In the genomic region with DNA sequence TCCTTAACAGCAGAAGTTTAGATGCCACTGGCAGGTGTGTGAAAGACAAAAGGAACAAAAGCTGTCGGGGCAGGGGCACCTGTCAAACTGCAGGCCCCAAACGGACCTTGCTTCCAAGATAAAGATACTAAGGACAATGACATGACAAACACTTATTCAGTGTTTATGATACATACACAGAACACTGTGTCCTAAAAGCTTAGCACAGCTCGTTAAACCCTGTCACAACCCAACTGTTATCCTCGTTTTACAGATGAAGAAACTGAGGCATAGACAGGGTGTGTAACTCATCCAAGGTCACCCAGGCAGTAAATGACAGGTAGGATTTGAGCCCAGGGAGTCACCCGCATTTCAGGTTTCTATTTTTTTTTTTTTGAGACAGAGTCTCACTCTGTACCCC, we compare ENCODE assay signal across 18 cellular contexts. TPM values are rescaled to one million over a fixed set of nuclear protein-coding genes. Genes with fewer than 3 reads are reported as not detected.
"Had no signal": no experiment of that assay in that cellular context is flagged by ENCODE, and none has a peak within 500 bp of the region (broad histone marks: within the 10 kb centered on the region; RNA-seq: fewer than 3 reads in every experiment).

No MANE protein-coding gene starts in this region.

- DNase-seq: activated B cell treated with CpG ODN at 0.5 μM for 24 hours; activated CD4-positive, alpha-beta memory T cell treated with anti-CD3 and anti-CD28 coated beads, Interleukin-2, amount 10 ng/mL, durations not matched to agents 7 days and 5 days; activated CD4-positive, alpha-beta T cell treated with anti-CD3 and anti-CD28 coated beads for 48 hours; activated CD8-positive, alpha-beta memory T cell treated with anti-CD3 and anti-CD28 coated beads, Interleukin-2, amount 10 ng/mL, durations not matched to agents 7 days and 5 days; activated naive CD4-positive, alpha-beta T cell treated with Interleukin-2 at 50 U/mL for 16 hours; activated naive CD8-positive, alpha-beta T cell treated with anti-CD3 and anti-CD28 coated beads, Interleukin-2, amount 10 ng/mL, durations not matched to agents 7 days and 5 days; amygdala; effector memory CD8-positive, alpha-beta T cell; esophagus squamous epithelium; mesenchymal stem cell; naive thymus-derived CD4-positive, alpha-beta T cell; stimulated activated CD4-positive, alpha-beta T cell treated with anti-CD3 and anti-CD28 coated beads, Interleukin-4, amount 100 ng/mL, for 1 hour had no signal

- FAIRE-seq: TTC549 had no signal

- H3K4me3 ChIP-seq: esophagus squamous epithelium, right lobe of liver, smooth muscle cell, thoracic aorta, upper lobe of right lung had no signal

- ATAC-seq: activated CD8-positive, alpha-beta memory T cell treated with anti-CD3 and anti-CD28 coated beads, Interleukin-2, amount 10 ng/mL, durations not matched to agents 7 days and 5 days; effector memory CD8-positive, alpha-beta T cell; naive thymus-derived CD4-positive, alpha-beta T cell; right lobe of liver; upper lobe of right lung had no signal

- H3K27me3 ChIP-seq: right lobe of liver, upper lobe of right lung had no signal

- H3K9me3 ChIP-seq: esophagus squamous epithelium, right lobe of liver, thoracic aorta, upper lobe of right lung had no signal

- H3K4me1 ChIP-seq: esophagus squamous epithelium, right lobe of liver, upper lobe of right lung had no signal

- H3K27ac ChIP-seq: esophagus squamous epithelium, right lobe of liver, thoracic aorta, upper lobe of right lung had no signal

- H3K36me3 ChIP-seq: esophagus squamous epithelium, right lobe of liver, thoracic aorta, upper lobe of right lung had no signal

RNA-seq across cellular contexts. Expression of a gene that starts 9.6 kb away (rescaled TPM):
- total RNA-seq: dermis microvascular lymphatic vessel endothelial cell had no signal
